Comparison of ENCODE assay signal across 2 cellular contexts in genomic region chr2:227788556-227788955, GRCh38.
TF ChIP-seq lines count a peak whose summit lies in the region.

No MANE protein-coding gene starts in this region.

TF ChIP-seq in endothelial cell of umbilical vein, 7 proteins besides CTCF, POLR2A, EP300 and RAD21:
- TF ChIP-seq JUN (IDR thresholded peaks at IDR 0.05; ENCODE audit: borderline replicate concordance, insufficient read depth, insufficient read length, low read depth), result no peak
- no peak for TF ChIP-seq FOS (IDR thresholded peaks at IDR 0.05; ENCODE audit: borderline replicate concordance, insufficient read depth, low read length)
- no peak for TF ChIP-seq EZH2 (IDR thresholded peaks at IDR 0.05; ENCODE audit: borderline replicate concordance, low read depth, low read length, severe bottlenecking)
- no peak for TF ChIP-seq GATA2 (IDR thresholded peaks at IDR 0.05; ENCODE audit: insufficient read depth, insufficient read length, low read depth, low read length)
- no peak for TF ChIP-seq MYC (IDR thresholded peaks at IDR 0.05; ENCODE audit: low read depth, low read length)
- TF ChIP-seq MAX (IDR thresholded peaks at IDR 0.05; ENCODE audit: insufficient read depth, insufficient read length), result no peak
- no peak for TF ChIP-seq POLR2AphosphoS5 (IDR thresholded peaks at IDR 0.05; ENCODE audit: insufficient read depth, low read depth, low read length)

TF ChIP-seq in HepG2, 621 proteins besides CTCF, POLR2A, EP300 and RAD21:
- TF ChIP-seq RNF219 (CRISPR knock-in tag; IDR thresholded peaks at IDR 0.05), result no peak
- no peak for TF ChIP-seq ZNF775 (CRISPR knock-in tag; IDR thresholded peaks at IDR 0.05; ENCODE audit: borderline replicate concordance)
- no peak for TF ChIP-seq ZNF7 (CRISPR knock-in tag; IDR thresholded peaks at IDR 0.05)
- no peak for TF ChIP-seq ISX (CRISPR knock-in tag; conservative IDR thresholded peaks at IDR 0.05)
- no peak for TF ChIP-seq ZBTB20 (CRISPR knock-in tag; IDR thresholded peaks at IDR 0.05; ENCODE audit: borderline replicate concordance, low read depth)
- TF ChIP-seq MAFF (IDR thresholded peaks at IDR 0.05; ENCODE audit: low read depth, low read length), result peak; percentile 17; the same call in 1 of the 2 replicates
- TF ChIP-seq ZNF20 (CRISPR knock-in tag; IDR thresholded peaks at IDR 0.05), result no peak
- no peak for TF ChIP-seq TFDP1 (CRISPR knock-in tag; IDR thresholded peaks at IDR 0.05; ENCODE audit: borderline replicate concordance)
- TF ChIP-seq FOXA1 (IDR thresholded peaks at IDR 0.05), result no peak
- no peak for TF ChIP-seq FOXA1 (CRISPR knock-in tag; IDR thresholded peaks at IDR 0.05)
- TF ChIP-seq MAFK (conservative IDR thresholded peaks at IDR 0.05 in 1 of 2, IDR thresholded peaks at IDR 0.05 in 1 of 2; ENCODE audit: low read length in 2 of 2), result 0 out of 4 replicates have a peak, but pooled peaks of 1 of the 2 experiments have one; percentile 17
- TF ChIP-seq CCDC6 (CRISPR knock-in tag; IDR thresholded peaks at IDR 0.05), result no peak
